ENCODE assay signal across 12 cellular contexts in the genomic region with DNA sequence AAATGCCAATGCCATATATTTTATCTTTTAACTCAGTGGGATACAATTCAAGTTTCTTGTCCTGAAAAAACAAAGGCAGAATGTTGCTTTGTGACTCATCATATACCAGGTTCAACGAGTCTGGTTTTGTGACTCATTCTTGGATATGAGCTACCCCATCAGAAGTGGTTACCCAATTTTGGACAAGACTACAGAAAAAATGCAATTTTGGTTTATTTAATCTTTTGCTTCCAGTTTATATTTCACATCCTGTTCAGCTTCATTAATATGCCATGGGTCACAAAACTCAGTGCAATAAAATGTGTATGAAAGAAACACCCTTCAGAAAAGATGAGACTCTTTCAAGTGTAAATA. TPM values are rescaled to one million over a fixed set of nuclear protein-coding genes. Genes with fewer than 3 reads are reported as not detected.
DNase-seq lines count a peak whose midpoint lies in the region; ATAC-seq and TF ChIP-seq lines count a peak whose summit lies in the region.
"Had no signal": no experiment of that assay in that cellular context is flagged by ENCODE, and none has a peak within 500 bp of the region (broad histone marks: within the 10 kb centered on the region; RNA-seq: fewer than 3 reads in every experiment).

No MANE protein-coding gene starts in this region.

- H3K27me3 ChIP-seq in tibial artery (no peaks in the 10 kb centered on the region), colonic mucosa (no peaks in the 10 kb centered on the region)
- H3K27me3 ChIP-seq: right atrium auricular region, stomach had no signal

- no peaks in the 10 kb centered on the region for H3K9me3 Mint-ChIP-seq in activated T-cell treated with anti-CD3 and anti-CD28 coated beads, Interleukin-2, amount 50 U/mL, for 72 hours

- H3K4me3 Mint-ChIP-seq in activated T-cell treated with anti-CD3 and anti-CD28 coated beads, Interleukin-2, amount 50 U/mL, for 72 hours: peak overlapping the region in 1 of 2 donors; percentile 60

- no peak for DNase-seq in activated T-cell treated with anti-CD3 and anti-CD28 coated beads, Interleukin-2, amount 50 U/mL, for 72 hours
- DNase-seq in activated T-cell treated with anti-CD3 and anti-CD28 coated beads, Interleukin-2, amount 50 U/mL, for 1 hour: no peak
- DNase-seq in SW480 (ENCODE audit: low spot score): peak; percentile 76
- peak; percentile 98 for DNase-seq in fibroblast of the aortic adventitia (ENCODE audit: low read depth)
- no peak for DNase-seq in tibial artery
- no peak for DNase-seq in stimulated activated CD4-positive, alpha-beta T cell treated with anti-CD3 and anti-CD28 coated beads, Interleukin-12 subunit alpha, Interleukin-12 subunit beta, amount 100 ng/mL, for 4 hours
- no peak for DNase-seq in NCI-H1694 (lab: John Stamatoyannopoulos, UW)
- no peak for DNase-seq in colonic mucosa
- DNase-seq: C1 segment of cervical spinal cord, NCI-H1694 treated with DMSO at 0.1 percent for 48 hours, stomach had no signal

- peak overlapping the region; percentile 83 for H3K27ac Mint-ChIP-seq in activated T-cell treated with anti-CD3 and anti-CD28 coated beads, Interleukin-2, amount 50 U/mL, for 72 hours

- H3K36me3 ChIP-seq in tibial artery: peaks cover 71 to 89% (median 83%) of the 10 kb centered on the region in 3 donors
- H3K36me3 ChIP-seq in colonic mucosa: no peaks in the 10 kb centered on the region

- no peak overlapping the region for H3K9ac ChIP-seq in colonic mucosa (ENCODE audit: low read depth in 2 of 2, low read length in 2 of 2)

- no peak overlapping the region for H3K4me3 ChIP-seq in fibroblast of the aortic adventitia (ENCODE audit: low read depth, low read length)
- H3K4me3 ChIP-seq in tibial artery: no peak overlapping the region
- H3K4me3 ChIP-seq in colonic mucosa: no peak overlapping the region
- H3K4me3 ChIP-seq: right atrium auricular region, stomach had no signal

- peaks cover 58% of the 10 kb centered on the region for H3K27me3 Mint-ChIP-seq in activated T-cell treated with anti-CD3 and anti-CD28 coated beads, Interleukin-2, amount 50 U/mL, for 72 hours (ENCODE audit: low read depth)

- H3K4me1 Mint-ChIP-seq in activated T-cell treated with anti-CD3 and anti-CD28 coated beads, Interleukin-2, amount 50 U/mL, for 72 hours (ENCODE audit: low read depth): peaks cover 25% of the 10 kb centered on the region

- no peaks in the 10 kb centered on the region for H3K36me3 Mint-ChIP-seq in activated T-cell treated with anti-CD3 and anti-CD28 coated beads, Interleukin-2, amount 50 U/mL, for 72 hours (ENCODE audit: insufficient read depth in 2 of 2)

- no peaks in the 10 kb centered on the region for H3K9me3 ChIP-seq in tibial artery
- no peaks in the 10 kb centered on the region for H3K9me3 ChIP-seq in colonic mucosa
- H3K9me3 ChIP-seq: right atrium auricular region, stomach had no signal

- no peak for TF ChIP-seq CTCF in fibroblast of the aortic adventitia (IDR thresholded peaks at IDR 0.05; ENCODE audit: insufficient read depth, low read length)
- no peak for TF ChIP-seq CTCF in tibial artery (IDR thresholded peaks at IDR 0.05)
- TF ChIP-seq CTCF in colonic mucosa (IDR thresholded peaks at IDR 0.05): no peak

- H3K4me1 ChIP-seq in tibial artery (peaks cover 0 to 50% (median 0%) of the 10 kb centered on the region in 4 donors), colonic mucosa (no peaks in the 10 kb centered on the region)
- H3K4me1 ChIP-seq: right atrium auricular region, stomach had no signal

- intact Hi-C loops in tibial artery (cut with DNase I; ENCODE audit: low total_unique reads): no loop called here
- intact Hi-C loops in colonic mucosa (cut with DNase I): no loop called here

- H3K27ac ChIP-seq in tibial artery: peak overlapping the region; percentile 34 to 65
- H3K27ac ChIP-seq in colonic mucosa: no peak overlapping the region
- H3K27ac ChIP-seq: right atrium auricular region had no signal

- ATAC-seq in activated T-cell treated with anti-CD3 and anti-CD28 coated beads, Interleukin-2, amount 50 U/mL, for 72 hours (replicated peaks in 1 of 2): peak; percentile 63 to 64

RNA-seq across cellular contexts. Expression of gene FN1, which starts 25.0 kb away (rescaled TPM):
- 1 to 10 TPM in 1 of 2 donors, under 1 TPM in 1; 0.60 to 1.2 TPM for total RNA-seq in activated T-cell treated with anti-CD3 and anti-CD28 coated beads, Interleukin-2, amount 50 U/mL, for 72 hours
- total RNA-seq in fibroblast of the aortic adventitia (ENCODE audit: low replicate concordance): 3,314 and 7,235 TPM in 2 replicates
- total RNA-seq in colonic mucosa: 100 to 1,000 TPM; 115 to 315 TPM

Comparison
In these comparisons a context has a peak if more than half of its experiments do, and no peak if none do; other contexts are left out.
1. DNase-seq: peak in SW480 (single experiment) and fibroblast of the aortic adventitia (single experiment); none in activated T-cell treated with anti-CD3 and anti-CD28 coated beads, Interleukin-2, amount 50 U/mL, for 72 hours (0 of 2), activated T-cell treated with anti-CD3 and anti-CD28 coated beads, Interleukin-2, amount 50 U/mL, for 1 hour (single experiment), tibial artery (0 of 2), stimulated activated CD4-positive, alpha-beta T cell treated with anti-CD3 and anti-CD28 coated beads, Interleukin-12 subunit alpha, Interleukin-12 subunit beta, amount 100 ng/mL, for 4 hours (single experiment), NCI-H1694 (single experiment) and colonic mucosa (single experiment).
2. RNA of gene FN1, which starts 25.0 kb away (total RNA-seq): 3,314 to 7,235 TPM in fibroblast of the aortic adventitia and 115 to 315 TPM in colonic mucosa; 0.60 to 1.2 TPM in activated T-cell treated with anti-CD3 and anti-CD28 coated beads, Interleukin-2, amount 50 U/mL, for 72 hours; every median in the first group is over 10 times any median in the second.